In the genomic region with DNA sequence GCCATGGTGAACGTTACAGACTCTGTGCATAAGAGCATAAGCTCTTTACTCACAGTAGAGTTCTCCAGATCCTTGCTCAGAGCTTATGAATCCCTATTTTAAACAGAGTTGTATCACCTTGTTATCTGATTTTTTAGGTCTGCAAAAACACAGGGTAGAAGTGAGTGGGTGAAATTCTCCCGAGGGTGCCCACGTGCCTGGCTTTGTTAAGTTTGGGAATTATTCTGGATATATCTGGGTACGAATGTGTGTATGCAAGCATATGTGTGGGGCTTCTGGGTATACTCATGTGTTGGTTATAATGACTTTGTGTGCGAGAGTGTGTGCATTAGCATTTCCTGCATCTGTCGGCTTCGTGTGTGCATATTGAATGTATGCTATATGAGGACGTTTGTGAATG, we compare ENCODE assay signal across 24 cellular contexts. TPM values are rescaled to one million over a fixed set of nuclear protein-coding genes. Genes with fewer than 3 reads are reported as not detected.
DNase-seq lines count a peak whose midpoint lies in the region; ATAC-seq, FAIRE-seq and TF ChIP-seq lines count a peak whose summit lies in the region.
"Had no signal": no experiment of that assay in that cellular context is flagged by ENCODE, and none has a peak within 500 bp of the region (broad histone marks: within the 10 kb centered on the region; RNA-seq: fewer than 3 reads in every experiment).

No MANE protein-coding gene starts in this region.

- peak overlapping the region in 1 of 2 experiments; percentile 85; a peak in 2 of 4 replicates for H3K27ac ChIP-seq in SK-N-SH (ENCODE audit: low read depth in 2 of 2, low read length in 1 of 2)
- H3K27ac ChIP-seq in heart right ventricle: peak overlapping the region in 8 of 10 donors; percentile 15 to 85 (median 65)
- peak overlapping the region; percentile 18 to 80 for H3K27ac ChIP-seq in testis
- H3K27ac ChIP-seq: 22Rv1, ascending aorta, GM23248, neutrophil, PC-9, VCaP had no signal

- CTCF ChIA-PET in SK-N-SH (lab: Yijun Ruan, JAX): interaction anchor here (0.7 to 5.9 kb wide), 15 partner anchors 8 to 902 kb away, joined by 3 to 56 read pairs (median 3); partner anchors contain the start of gene EFR3B

- POLR2A ChIA-PET in SK-N-SH (lab: Yijun Ruan, JAX): interaction anchor here (1.0 to 1.4 kb wide), 2 partner anchors 8 to 10 kb away, joined by 4 to 5 read pairs; no protein-coding TSS in a partner anchor

- peaks cover 2% of the 10 kb centered on the region for H3K27me3 Mint-ChIP-seq in nephron (ENCODE audit: low read depth)
- H3K27me3 Mint-ChIP-seq: activated naive CD8-positive, alpha-beta T cell treated with anti-CD3 and anti-CD28 coated beads for 36 hours had no signal

- H3K27ac Mint-ChIP-seq in nephron: peak overlapping the region; percentile 49 to 82 (median 59)
- H3K27ac Mint-ChIP-seq: activated naive CD8-positive, alpha-beta T cell treated with anti-CD3 and anti-CD28 coated beads for 36 hours; dendritic cell treated with granulocyte-macrophage colony-stimulating factor and Interleukin-4, amounts not matched to agents 40 ng/mL and 50 ng/mL, for 4 days; progenitor cell of endocrine pancreas; stimulated activated memory B cell treated with anti-CD40 and anti-IgM and Interleukin-4, amounts not matched to agents 10 μg/mL and 1 μg/mL and 100 μg/mL, for 72 hours had no signal

- no peak for DNase-seq in SK-N-SH
- no peak for DNase-seq in heart right ventricle
- DNase-seq in testis: no peak
- no peak for DNase-seq in activated CD4-positive, alpha-beta T cell treated with anti-CD3 and anti-CD28 coated beads for 1 hour
- DNase-seq in urothelium cell line (ENCODE audit: low spot score): no peak
- DNase-seq in NCI-H446 treated with DMSO at 0.1 percent for 48 hours (lab: John Stamatoyannopoulos, UW): no peak
- DNase-seq: activated CD4-positive, alpha-beta T cell treated with anti-CD3 and anti-CD28 coated beads for 4 hours; activated effector memory CD4-positive, alpha-beta T cell treated with Interleukin-2 at 50 U/mL for 16 hours; activated naive CD8-positive, alpha-beta T cell treated with anti-CD3 and anti-CD28 coated beads for 36 hours; central memory CD4-positive, alpha-beta T cell; NCI-H1436; NCI-H526 treated with DMSO at 0.1 percent for 48 hours; PC-9 had no signal

- H2AFZ ChIP-seq in SK-N-SH (ENCODE audit: low read depth): no peak overlapping the region
- H2AFZ ChIP-seq: GM23248, PC-9 had no signal

- TF ChIP-seq RAD21 in SK-N-SH (IDR thresholded peaks at IDR 0.05; ENCODE audit: low read length): no peak

- intact Hi-C loops in heart right ventricle (cut with DNase I): loop anchor here in 4 of 10 donors (5.0 to 10.0 kb wide), 3 partner anchors 52 to 209 kb away; partner anchors contain the start of gene EFR3B (in 2 of the 4)
- intact Hi-C loops in testis (cut with DNase I; ENCODE audit: low total_unique reads): no loop called here

- H3K9me3 ChIP-seq in SK-N-SH (no peaks in the 10 kb centered on the region), heart right ventricle (no peaks in the 10 kb centered on the region), testis (no peaks in the 10 kb centered on the region)
- H3K9me3 ChIP-seq: ascending aorta, neutrophil had no signal

- TF ChIP-seq CTCF in SK-N-SH (IDR thresholded peaks at IDR 0.05) (no peak), heart right ventricle (IDR thresholded peaks at IDR 0.05) (no peak), nephron (IDR thresholded peaks at IDR 0.05; ENCODE audit: unreplicated experiment in 3 of 3) (no peak), testis (IDR thresholded peaks at IDR 0.05) (no peak)

- WGBS in SK-N-SH (ENCODE audit: low lambda C conversion rate): 72% methylated on average over 8 of the region's 8 CpGs
- WGBS in heart right ventricle, 2 donors: 57 to 71% methylated on average over 8 of the region's 8 CpGs
- WGBS in testis, 2 donors: 77 to 79% methylated on average over 8 of the region's 8 CpGs

- H3F3A ChIP-seq in SK-N-SH (replicated peaks; ENCODE audit: insufficient read depth): no peaks in the 10 kb centered on the region

- FAIRE-seq in urothelium cell line (lab: Jason Lieb, UNC): no peak
- FAIRE-seq: endometrium had no signal

- H3K36me3 ChIP-seq in SK-N-SH (replicated peaks in 1 of 2; ENCODE audit: control insufficient read depth in 1 of 2, insufficient read depth in 2 of 2, low read length in 1 of 2) (no peaks in the 10 kb centered on the region), heart right ventricle (peaks cover 0 to 3% (median 0%) of the 10 kb centered on the region in 9 donors), testis (ENCODE audit: low read depth, missing control alignments) (no peaks in the 10 kb centered on the region)
- H3K36me3 ChIP-seq: ascending aorta, neutrophil had no signal

- H3K36me3 Mint-ChIP-seq in nephron (ENCODE audit: low read depth): no peaks in the 10 kb centered on the region
- H3K36me3 Mint-ChIP-seq: activated naive CD8-positive, alpha-beta T cell treated with anti-CD3 and anti-CD28 coated beads for 36 hours had no signal

- H4K20me1 ChIP-seq in SK-N-SH (ENCODE audit: insufficient read depth): no peaks in the 10 kb centered on the region

- H3K4me3 Mint-ChIP-seq in nephron: peak overlapping the region in 1 of 3 experiments; percentile 9
- H3K4me3 Mint-ChIP-seq: activated naive CD8-positive, alpha-beta T cell treated with anti-CD3 and anti-CD28 coated beads for 36 hours; dendritic cell treated with granulocyte-macrophage colony-stimulating factor and Interleukin-4, amounts not matched to agents 40 ng/mL and 50 ng/mL, for 4 days; stimulated activated memory B cell treated with anti-CD40 and anti-IgM and Interleukin-4, amounts not matched to agents 10 μg/mL and 1 μg/mL and 100 μg/mL, for 72 hours had no signal

- ATAC-seq in SK-N-SH treated with all-trans-retinoic acid at 6 μM for 48 hours (peak; percentile 29; the same call in 2 of the 3 replicates), heart right ventricle (peak in 1 of 8 donors; percentile 28)
- ATAC-seq: stimulated activated memory B cell treated with anti-CD40 and anti-IgM and Interleukin-4, amounts not matched to agents 10 μg/mL and 1 μg/mL and 100 μg/mL, for 72 hours had no signal

- no peaks in the 10 kb centered on the region for H3K9me2 ChIP-seq in SK-N-SH

- H3K4me1 Mint-ChIP-seq in nephron: peaks cover 25% of the 10 kb centered on the region
- H3K4me1 Mint-ChIP-seq: activated naive CD8-positive, alpha-beta T cell treated with anti-CD3 and anti-CD28 coated beads for 36 hours; stimulated activated memory B cell treated with anti-CD40 and anti-IgM and Interleukin-4, amounts not matched to agents 10 μg/mL and 1 μg/mL and 100 μg/mL, for 72 hours had no signal

- H3K4me2 ChIP-seq in SK-N-SH: no peak overlapping the region
- H3K4me2 ChIP-seq: PC-9 had no signal

- H3K9ac ChIP-seq in SK-N-SH: no peak overlapping the region
- H3K9ac ChIP-seq: GM23248 had no signal

- H3K27me3 ChIP-seq in SK-N-SH (ENCODE audit: insufficient read depth) (no peaks in the 10 kb centered on the region), heart right ventricle (no peaks in the 10 kb centered on the region), testis (no peaks in the 10 kb centered on the region)
- H3K27me3 ChIP-seq: ascending aorta, neutrophil had no signal

- no peak for TF ChIP-seq EP300 in SK-N-SH (IDR thresholded peaks at IDR 0.05; ENCODE audit: borderline replicate concordance in 1 of 2, low read depth in 1 of 2, low read length in 1 of 2)

- H3K9me3 Mint-ChIP-seq in nephron: peaks cover 6% of the 10 kb centered on the region
- H3K9me3 Mint-ChIP-seq: activated naive CD8-positive, alpha-beta T cell treated with anti-CD3 and anti-CD28 coated beads for 36 hours; dendritic cell treated with granulocyte-macrophage colony-stimulating factor and Interleukin-4, amounts not matched to agents 40 ng/mL and 50 ng/mL, for 4 days; stimulated activated memory B cell treated with anti-CD40 and anti-IgM and Interleukin-4, amounts not matched to agents 10 μg/mL and 1 μg/mL and 100 μg/mL, for 72 hours had no signal

- no peaks in the 10 kb centered on the region for H3K79me2 ChIP-seq in SK-N-SH (ENCODE audit: insufficient read depth)

- H3K4me3 ChIP-seq in SK-N-SH (ENCODE audit: low read depth in 2 of 2, low read length in 1 of 2): no peak overlapping the region
- no peak overlapping the region for H3K4me3 ChIP-seq in heart right ventricle
- H3K4me3 ChIP-seq in testis: no peak overlapping the region
- H3K4me3 ChIP-seq: ascending aorta, GM23248, PC-9 had no signal

- H3K4me1 ChIP-seq in SK-N-SH (ENCODE audit: control insufficient read depth in 1 of 2, insufficient read depth in 2 of 2, low read depth in 1 of 2, low read length in 1 of 2) (peaks cover 0 to 23% of the 10 kb centered on the region in 2 experiments; a peak in 2 of 4 replicates), heart right ventricle (peaks cover 4 to 28% (median 20%) of the 10 kb centered on the region in 9 donors), testis (peaks cover 28% of the 10 kb centered on the region)
- H3K4me1 ChIP-seq: ascending aorta had no signal

- no peak for TF ChIP-seq POLR2A in testis (IDR thresholded peaks at IDR 0.05)

TF ChIP-seq in SK-N-SH, 30 proteins besides CTCF, POLR2A, EP300 and RAD21 (continues in another document):
- no peak for TF ChIP-seq NRF1 (IDR thresholded peaks at IDR 0.05; ENCODE audit: low read depth, low read length)
- no peak for TF ChIP-seq TAF1 (IDR thresholded peaks at IDR 0.05; ENCODE audit: borderline replicate concordance, low read depth, low read length)
- TF ChIP-seq, protein P1, sequence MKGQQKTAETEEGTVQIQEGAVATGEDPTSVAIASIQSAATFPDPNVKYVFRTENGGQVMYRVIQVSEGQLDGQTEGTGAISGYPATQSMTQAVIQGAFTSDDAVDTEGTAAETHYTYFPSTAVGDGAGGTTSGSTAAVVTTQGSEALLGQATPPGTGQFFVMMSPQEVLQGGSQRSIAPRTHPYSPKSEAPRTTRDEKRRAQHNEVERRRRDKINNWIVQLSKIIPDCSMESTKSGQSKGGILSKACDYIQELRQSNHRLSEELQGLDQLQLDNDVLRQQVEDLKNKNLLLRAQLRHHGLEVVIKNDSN (IDR thresholded peaks at IDR 0.05; ENCODE audit: borderline replicate concordance, low read depth): no peak
- TF ChIP-seq TEAD4 (IDR thresholded peaks at IDR 0.05; ENCODE audit: borderline replicate concordance, insufficient read depth): no peak
- no peak for TF ChIP-seq RCOR1 (IDR thresholded peaks at IDR 0.05; ENCODE audit: low read length)

RNA-seq across cellular contexts. Expression of gene DNAJC27, which starts 13.7 kb away (rescaled TPM):
- polyA plus RNA-seq in SK-N-SH (2012; rRNA removed): 2.4 and 3.6 TPM in 2 replicates
- 2.5 and 2.6 TPM in 2 replicates for polyA plus RNA-seq in SK-N-SH (2012; cell fraction: cytosol; rRNA removed)
- 4.0 and 8.8 TPM in 2 replicates for polyA plus RNA-seq in SK-N-SH (2012; cell fraction: nucleus; rRNA removed)
- 10 to 100 TPM in 6 of 10 donors, 1 to 10 TPM in 4; 7.2 to 13.1 (median 10.5) TPM for total RNA-seq in heart right ventricle
- 1 to 10 TPM; 2.8 to 4.3 TPM for polyA plus RNA-seq in heart right ventricle
- total RNA-seq in testis: 10 to 100 TPM; 33.3 to 36.7 TPM
- polyA plus RNA-seq in testis (ENCODE audit: insufficient read depth, low read depth, low replicate concordance): 59.7 TPM

RNA-seq across cellular contexts. Expression of gene EFR3B, which starts 56.5 kb away (rescaled TPM):
- polyA plus RNA-seq in SK-N-SH (2012; rRNA removed) (1.5 and 1.9 TPM in 2 replicates), heart right ventricle (1 to 10 TPM in 1 of 2 donors, under 1 TPM in 1; 0.62 to 1.3 TPM), testis (ENCODE audit: insufficient read depth, low read depth, low replicate concordance) (3.0 TPM)
- polyA plus RNA-seq in SK-N-SH (2012; cell fraction: cytosol; rRNA removed): 0.98 and 1.4 TPM in 2 replicates
- 3.6 and 3.7 TPM in 2 replicates for polyA plus RNA-seq in SK-N-SH (2012; cell fraction: nucleus; rRNA removed)
- total RNA-seq in heart right ventricle (10 to 100 TPM in 1 of 10 donors, 1 to 10 TPM in 9; 2.6 to 15.2 (median 7.9) TPM), testis (1 to 10 TPM; 3.6 to 3.7 TPM)
- total RNA-seq: PC-9 had no signal
